8 cellular contexts compared by ENCODE assay signal in genomic region chr11:129375731-129376657, GRCh38. TPM values are rescaled to one million over a fixed set of nuclear protein-coding genes. Genes with fewer than 3 reads are reported as not detected.
A peak's percentile ranks its signal among the peaks of the same experiment; 100 is the strongest.
DNase-seq lines count a peak whose midpoint lies in the region; ATAC-seq and TF ChIP-seq lines count a peak whose summit lies in the region.

A gene with protein sequence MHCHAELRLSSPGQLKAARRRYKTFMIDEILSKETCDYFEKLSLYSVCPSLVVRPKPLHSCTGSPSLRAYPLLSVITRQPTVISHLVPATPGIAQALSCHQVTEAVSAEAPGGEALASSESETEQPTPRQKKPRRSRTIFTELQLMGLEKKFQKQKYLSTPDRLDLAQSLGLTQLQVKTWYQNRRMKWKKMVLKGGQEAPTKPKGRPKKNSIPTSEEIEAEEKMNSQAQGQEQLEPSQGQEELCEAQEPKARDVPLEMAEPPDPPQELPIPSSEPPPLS (plus strand): TSS chr11:129375848. CDS start chr11:129376036, 188 bp downstream.

- peak within 1 kb of the TSS; percentile 28 for H3K27ac Mint-ChIP-seq in T-helper 2 cell treated with Interferon-gamma antibody and Interleukin-4, amounts not matched to agents 5 μg/mL and 100 μg/mL, for 36 hours

- H3K4me1 ChIP-seq in upper lobe of left lung, result peaks cover 25 to 40% (median 32%) of the 10 kb centered on the region in 4 donors

- peaks cover 0 to 36% (median 21%) of the 10 kb centered on the region in 4 donors for H3K27me3 ChIP-seq in upper lobe of left lung

- DNase-seq in COR-L47 (lab: John Stamatoyannopoulos, UW) (peak; percentile 33), epithelial cell of proximal tubule (ENCODE audit: low read depth) (no peak), mucosa of gallbladder (ENCODE audit: low spot score) (peak; percentile 76), upper lobe of left lung (peak; percentile 68 to 86)
- DNase-seq in T-helper 2 cell treated with Interferon-gamma antibody and Interleukin-4, amounts not matched to agents 5 μg/mL and 100 μg/mL, for 36 hours (ENCODE audit: low spot score), result peak; percentile 43

- peak within 1 kb of the TSS; percentile 68 for H3K4me3 ChIP-seq in epithelial cell of proximal tubule (ENCODE audit: low read depth, low read length)
- H3K4me3 ChIP-seq in upper lobe of left lung, result peak within 1 kb of the TSS in 3 of 4 donors; percentile 29 to 46 (median 44)

- ATAC-seq in HG02678 (IDR thresholded peaks at IDR 0.05; ENCODE audit: unreplicated experiment) (peak; percentile 44), upper lobe of left lung (ENCODE audit: low FRiP score in 2 of 2) (peak; percentile 46 to 81), GM18517 (IDR thresholded peaks at IDR 0.05; ENCODE audit: unreplicated experiment) (no peak), HG02973 (IDR thresholded peaks at IDR 0.05; ENCODE audit: unreplicated experiment) (no peak)

- H3K27me3 Mint-ChIP-seq in T-helper 2 cell treated with Interferon-gamma antibody and Interleukin-4, amounts not matched to agents 5 μg/mL and 100 μg/mL, for 36 hours (ENCODE audit: low read depth), result peaks cover 73% of the 10 kb centered on the region

- no peak for TF ChIP-seq POLR2A in upper lobe of left lung (IDR thresholded peaks at IDR 0.05)

- 3 to 6% methylated on average over 12 to 52 of the region's 85 CpGs for WGBS in upper lobe of left lung, 2 donors

- peaks cover 18% of the 10 kb centered on the region for H3K4me1 Mint-ChIP-seq in T-helper 2 cell treated with Interferon-gamma antibody and Interleukin-4, amounts not matched to agents 5 μg/mL and 100 μg/mL, for 36 hours (ENCODE audit: low read depth)

- H3K4me3 Mint-ChIP-seq in T-helper 2 cell treated with Interferon-gamma antibody and Interleukin-4, amounts not matched to agents 5 μg/mL and 100 μg/mL, for 36 hours, result peak within 1 kb of the TSS; percentile 78

- no peaks in the 10 kb centered on the region for H3K9me3 Mint-ChIP-seq in T-helper 2 cell treated with Interferon-gamma antibody and Interleukin-4, amounts not matched to agents 5 μg/mL and 100 μg/mL, for 36 hours

- H3K9me3 ChIP-seq in upper lobe of left lung, result no peaks in the 10 kb centered on the region

- TF ChIP-seq CTCF in epithelial cell of proximal tubule (conservative IDR thresholded peaks at IDR 0.05; ENCODE audit: low read depth, low read length) (peak; percentile 73), upper lobe of left lung (IDR thresholded peaks at IDR 0.05) (peak in 4 of 6 experiments; percentile 27 to 62 (median 58))

- TF ChIP-seq EP300 in upper lobe of left lung (IDR thresholded peaks at IDR 0.05), result no peak

- H3K36me3 ChIP-seq in upper lobe of left lung, result no peaks in the 10 kb centered on the region

- peaks cover 2% of the 10 kb centered on the region for H3K36me3 Mint-ChIP-seq in T-helper 2 cell treated with Interferon-gamma antibody and Interleukin-4, amounts not matched to agents 5 μg/mL and 100 μg/mL, for 36 hours (ENCODE audit: low read depth)

- H3K27ac ChIP-seq in upper lobe of left lung, result no peak within 1 kb of the TSS

RNA-seq across cellular contexts. Expression of the gene that starts here (rescaled TPM):
- 0.22 and 0.40 TPM in 2 replicates for total RNA-seq in epithelial cell of proximal tubule
- 7.0 TPM for total RNA-seq in mucosa of gallbladder
- under 1 TPM in 3 of 6 donors, not detected in 3; 0.30 to 0.89 (median 0.30) TPM for total RNA-seq in upper lobe of left lung

Comparison
In these comparisons a context has a peak if more than half of its experiments do, and no peak if none do; other contexts are left out.
1. Peak in DNase-seq, ATAC-seq and H3K4me3 ChIP-seq in upper lobe of left lung; RNA of the gene not detected or under 1 TPM.